ENCODE assay signal across 9 cellular contexts in the genomic region with DNA sequence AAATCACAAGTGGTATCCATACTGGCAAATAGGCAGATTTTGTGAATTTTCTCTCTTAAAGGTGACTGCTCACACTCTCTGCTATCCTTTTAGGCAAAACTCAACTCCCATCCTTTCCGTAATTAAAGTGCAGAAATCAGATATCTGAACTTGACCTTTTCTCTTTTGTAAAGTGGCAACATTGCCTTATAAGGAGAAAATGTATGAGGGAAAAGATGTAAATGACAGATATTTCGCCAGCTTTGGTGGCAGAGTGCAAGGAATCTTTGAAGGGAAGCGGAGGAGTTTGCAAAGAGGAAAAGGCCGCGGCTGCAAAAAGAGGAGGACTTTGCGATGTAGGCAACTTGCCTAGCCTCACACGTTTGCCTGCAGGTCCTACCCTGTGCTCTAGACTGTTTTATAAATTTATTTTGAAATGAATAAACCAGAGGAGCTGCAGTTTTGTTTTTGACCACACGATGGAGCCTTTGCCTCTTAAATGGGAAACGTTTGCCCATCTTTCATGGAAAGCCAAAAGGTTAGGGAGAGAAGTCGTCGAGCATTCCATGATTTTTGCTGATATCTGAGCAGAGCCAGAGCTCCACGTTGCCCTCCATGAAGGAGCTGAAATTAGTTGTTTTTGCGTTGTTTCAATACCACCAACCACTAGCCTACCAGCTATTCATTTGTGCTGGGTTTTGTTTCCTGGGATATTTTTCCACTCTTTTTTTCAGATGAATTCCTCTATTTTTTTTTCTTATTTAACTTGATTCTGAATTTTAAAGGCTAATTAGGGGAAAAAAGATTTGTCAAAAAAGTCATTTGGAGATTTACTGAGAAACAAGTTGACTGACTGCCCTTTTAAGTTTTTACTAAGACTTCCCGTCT.
DNase-seq lines count a peak whose midpoint lies in the region; ATAC-seq and TF ChIP-seq lines count a peak whose summit lies in the region.
"Had no signal": no experiment of that assay in that cellular context is flagged by ENCODE, and none has a peak within 500 bp of the region (broad histone marks: within the 10 kb centered on the region; RNA-seq: fewer than 3 reads in every experiment).

No MANE protein-coding gene starts in this region.

- H3K36me3 ChIP-seq in iPS-20b (ENCODE audit: insufficient read depth, low read depth, low read length), result no peaks in the 10 kb centered on the region
- H3K36me3 ChIP-seq in tibial artery, result no peaks in the 10 kb centered on the region

- H3K27ac ChIP-seq in C4-2B, result no peak overlapping the region
- no peak overlapping the region for H3K27ac ChIP-seq in iPS-20b (ENCODE audit: low read length)
- no peak overlapping the region for H3K27ac ChIP-seq in tibial artery

- POLR2A ChIA-PET in activated CD8-positive, alpha-beta T cell treated with anti-CD3 and anti-CD28 coated beads, Interleukin-2, amount 10 ng/mL, durations not matched to agents 7 days and 5 days (lab: Charles Lee), result no interaction called here

- no peaks in the 10 kb centered on the region for H3K9me3 ChIP-seq in iPS-20b (ENCODE audit: insufficient read depth, low read depth, low read length)
- H3K9me3 ChIP-seq in tibial artery, result no peaks in the 10 kb centered on the region

- DNase-seq in NCI-H2171 treated with DMSO at 0.1 percent for 48 hours (lab: John Stamatoyannopoulos, UW) (peak; percentile 78), tibial artery (no peak)
- peak; percentile 23 for DNase-seq in activated CD8-positive, alpha-beta T cell treated with anti-CD3 and anti-CD28 coated beads, Interleukin-2, amount 10 ng/mL, durations not matched to agents 7 days and 5 days
- no peak for DNase-seq in activated CD4-positive, CD25-positive, alpha-beta regulatory T cell (lab: John Stamatoyannopoulos, UW)
- DNase-seq: naive B cell had no signal

- peak overlapping the region; percentile 23; the same call in 1 of the 2 replicates for H3K9ac ChIP-seq in iPS-20b (ENCODE audit: low read depth, low read length)

- H3K27me3 Mint-ChIP-seq in activated CD8-positive, alpha-beta T cell treated with anti-CD3 and anti-CD28 coated beads, Interleukin-2, amount 10 ng/mL, durations not matched to agents 7 days and 5 days (ENCODE audit: low read depth), result peaks cover 23% of the 10 kb centered on the region

- intact Hi-C loops in tibial artery (cut with DNase I; ENCODE audit: low total_unique reads), result no loop called here

- H3K27ac Mint-ChIP-seq in activated CD8-positive, alpha-beta T cell treated with anti-CD3 and anti-CD28 coated beads, Interleukin-2, amount 10 ng/mL, durations not matched to agents 7 days and 5 days, result no peak overlapping the region
- H3K27ac Mint-ChIP-seq: naive B cell had no signal

- H3K4me1 ChIP-seq in iPS-20b (ENCODE audit: insufficient read depth, low read length) (0 out of 2 replicates have a peak, but pooled peaks cover 3% of the 10 kb centered on the region), tibial artery (no peaks in the 10 kb centered on the region)

- H3K4me3 ChIP-seq in iPS-20b (ENCODE audit: low read length), result no peak overlapping the region
- H3K4me3 ChIP-seq in tibial artery, result no peak overlapping the region

- TF ChIP-seq CTCF in C4-2B (conservative IDR thresholded peaks at IDR 0.05) (peak; percentile 89), tibial artery (IDR thresholded peaks at IDR 0.05) (peak; percentile 15 to 66)

- no peaks in the 10 kb centered on the region for H3K9me3 Mint-ChIP-seq in activated CD8-positive, alpha-beta T cell treated with anti-CD3 and anti-CD28 coated beads, Interleukin-2, amount 10 ng/mL, durations not matched to agents 7 days and 5 days (ENCODE audit: insufficient read depth)

- ATAC-seq in GM18868 (IDR thresholded peaks at IDR 0.05; ENCODE audit: unreplicated experiment) (peak; percentile 54), GM21360 (IDR thresholded peaks at IDR 0.05; ENCODE audit: unreplicated experiment) (no peak)
- ATAC-seq in activated CD8-positive, alpha-beta T cell treated with anti-CD3 and anti-CD28 coated beads, Interleukin-2, amount 10 ng/mL, durations not matched to agents 7 days and 5 days, result no peak

- no peaks in the 10 kb centered on the region for H3K36me3 Mint-ChIP-seq in activated CD8-positive, alpha-beta T cell treated with anti-CD3 and anti-CD28 coated beads, Interleukin-2, amount 10 ng/mL, durations not matched to agents 7 days and 5 days (ENCODE audit: low read depth)
- H3K36me3 Mint-ChIP-seq: naive B cell had no signal

- CTCF ChIA-PET in activated CD8-positive, alpha-beta T cell treated with anti-CD3 and anti-CD28 coated beads, Interleukin-2, amount 10 ng/mL, durations not matched to agents 7 days and 5 days (lab: Charles Lee), result interaction anchor here (1.0 to 1.4 kb wide), 5 partner anchors 9 to 253 kb away, joined by 3 to 4 read pairs (median 3); no protein-coding TSS in a partner anchor

- H3K27me3 ChIP-seq in iPS-20b (ENCODE audit: insufficient read depth, low read length) (peaks cover 48% of the 10 kb centered on the region), tibial artery (peaks cover 0 to 41% of the 10 kb centered on the region in 2 donors)

- no peaks in the 10 kb centered on the region for H3K4me1 Mint-ChIP-seq in activated CD8-positive, alpha-beta T cell treated with anti-CD3 and anti-CD28 coated beads, Interleukin-2, amount 10 ng/mL, durations not matched to agents 7 days and 5 days (ENCODE audit: low read depth)
- H3K4me1 Mint-ChIP-seq: naive B cell had no signal

- H3K4me3 Mint-ChIP-seq in activated CD8-positive, alpha-beta T cell treated with anti-CD3 and anti-CD28 coated beads, Interleukin-2, amount 10 ng/mL, durations not matched to agents 7 days and 5 days, result no peak overlapping the region
- H3K4me3 Mint-ChIP-seq: naive B cell had no signal

Comparison
In these comparisons a context has a peak if more than half of its experiments do, and no peak if none do; other contexts are left out.
1. DNase-seq: peak in NCI-H2171 treated with DMSO at 0.1 percent for 48 hours (single experiment) and activated CD8-positive, alpha-beta T cell treated with anti-CD3 and anti-CD28 coated beads, Interleukin-2, amount 10 ng/mL, durations not matched to agents 7 days and 5 days (single experiment); none in tibial artery (0 of 2) and activated CD4-positive, CD25-positive, alpha-beta regulatory T cell (0 of 4).